Comparison of ENCODE assay signal across 11 cellular contexts in genomic region chr16:57998992-57999365, GRCh38. TPM values are rescaled to one million over a fixed set of nuclear protein-coding genes. Genes with fewer than 3 reads are reported as not detected.
DNase-seq lines count a peak whose midpoint lies in the region; ATAC-seq and TF ChIP-seq lines count a peak whose summit lies in the region.
"Had no signal": no experiment of that assay in that cellular context is flagged by ENCODE, and none has a peak within 500 bp of the region (broad histone marks: within the 10 kb centered on the region; RNA-seq: fewer than 3 reads in every experiment).

No MANE protein-coding gene starts in this region.

- no peaks in the 10 kb centered on the region for H3K9me3 ChIP-seq in CD8-positive, alpha-beta memory T cell (ENCODE audit: low read length)
- H3K9me3 ChIP-seq in OCI-LY7 (ENCODE audit: low read length) (no peaks in the 10 kb centered on the region), neuron (ENCODE audit: low read length) (no peaks in the 10 kb centered on the region)

- peaks cover 0 to 64% (median 3%) of the 10 kb centered on the region in 3 donors for H3K36me3 Mint-ChIP-seq in CD8-positive, alpha-beta memory T cell
- peaks cover 54% of the 10 kb centered on the region for H3K36me3 Mint-ChIP-seq in effector memory CD8-positive, alpha-beta T cell (ENCODE audit: insufficient read depth)

- H3K4me3 ChIP-seq in CD8-positive, alpha-beta memory T cell (ENCODE audit: low read length), result peak overlapping the region; percentile 57
- H3K4me3 ChIP-seq in OCI-LY7 (ENCODE audit: low read depth, low read length, poor library complexity, severe bottlenecking), result peak overlapping the region; percentile 75
- H3K4me3 ChIP-seq in neuron (ENCODE audit: low read length), result peak overlapping the region; percentile 66

- no peaks in the 10 kb centered on the region for H3K27me3 ChIP-seq in CD8-positive, alpha-beta memory T cell (ENCODE audit: insufficient read depth, low read length, poor library complexity, severe bottlenecking)
- H3K27me3 ChIP-seq in neuron (ENCODE audit: insufficient read depth, low read length), result no peaks in the 10 kb centered on the region

- peaks cover 61% of the 10 kb centered on the region for H3K4me1 ChIP-seq in CD8-positive, alpha-beta memory T cell (ENCODE audit: insufficient read depth, low read length)
- H3K4me1 ChIP-seq in OCI-LY7 (ENCODE audit: insufficient read depth, low read length, poor library complexity, severe bottlenecking) (peaks cover 22% of the 10 kb centered on the region), neuron (ENCODE audit: insufficient read depth, low read length) (peaks cover 23% of the 10 kb centered on the region)

- H3K27ac ChIP-seq in CD8-positive, alpha-beta memory T cell (ENCODE audit: low read depth, low read length), result peak overlapping the region; percentile 49
- peak overlapping the region; percentile 83 for H3K27ac ChIP-seq in OCI-LY7 (ENCODE audit: low read depth, low read length, poor library complexity, severe bottlenecking)

- H3K4me1 Mint-ChIP-seq in CD8-positive, alpha-beta memory T cell, result peaks cover 63 to 84% (median 67%) of the 10 kb centered on the region in 3 donors
- peaks cover 51 to 57% of the 10 kb centered on the region in 2 donors for H3K4me1 Mint-ChIP-seq in effector memory CD8-positive, alpha-beta T cell (ENCODE audit: low read depth in 2 of 2)

- H2AFZ ChIP-seq in OCI-LY7 (ENCODE audit: low read length) (no peak overlapping the region), neuron (ENCODE audit: low read depth, low read length) (no peak overlapping the region)

- peak overlapping the region; percentile 77 to 95 (median 87) for H3K4me3 Mint-ChIP-seq in CD8-positive, alpha-beta memory T cell
- peak overlapping the region; percentile 73 to 82 for H3K4me3 Mint-ChIP-seq in effector memory CD8-positive, alpha-beta T cell

- H3K27me3 Mint-ChIP-seq in CD8-positive, alpha-beta memory T cell, result no peaks in the 10 kb centered on the region
- no peaks in the 10 kb centered on the region for H3K27me3 Mint-ChIP-seq in effector memory CD8-positive, alpha-beta T cell

- CTCF ChIA-PET in CD8-positive, alpha-beta memory T cell (lab: Charles Lee), result interaction anchor here (0.9 to 4.7 kb wide), 12 partner anchors 12 to 422 kb away, joined by 3 to 38 read pairs (median 4); no protein-coding TSS in a partner anchor
- CTCF ChIA-PET in OCI-LY7 (lab: Charles Lee; ENCODE audit: unreplicated experiment), result interaction anchor here (0.6 kb wide), 1 partner anchor 64 kb away, joined by 9 read pairs; no protein-coding TSS in a partner anchor

- POLR2A ChIA-PET in CD8-positive, alpha-beta memory T cell (lab: Charles Lee), result interaction anchor here (0.6 to 2.6 kb wide), 3 partner anchors 10 to 189 kb away, joined by 3 to 9 read pairs (median 4); no protein-coding TSS in a partner anchor
- POLR2A ChIA-PET in OCI-LY7 (lab: Charles Lee), result interaction anchor here (1.5 kb wide), 1 partner anchor 130 kb away, joined by 4 read pairs; the partner anchor contains the start of gene CFAP20

- no peaks in the 10 kb centered on the region for H3K9me2 ChIP-seq in OCI-LY7 (ENCODE audit: insufficient read depth, low read length)

- peak overlapping the region; percentile 86 to 96 (median 94) for H3K27ac Mint-ChIP-seq in CD8-positive, alpha-beta memory T cell
- peak overlapping the region; percentile 59 to 78 for H3K27ac Mint-ChIP-seq in effector memory CD8-positive, alpha-beta T cell

- peak overlapping the region; percentile 100 for H3K4me2 ChIP-seq in OCI-LY7 (ENCODE audit: low read length)

- H4K20me1 ChIP-seq in OCI-LY7 (ENCODE audit: insufficient read depth, low read length), result no peaks in the 10 kb centered on the region

- intact Hi-C loops in OCI-LY7 (cut with micrococcal nuclease; ENCODE audit: unreplicated experiment), result no loop called here

- H3K9me3 Mint-ChIP-seq in CD8-positive, alpha-beta memory T cell, result no peaks in the 10 kb centered on the region
- no peaks in the 10 kb centered on the region for H3K9me3 Mint-ChIP-seq in effector memory CD8-positive, alpha-beta T cell

- no peak for TF ChIP-seq CTCF in OCI-LY7 (conservative IDR thresholded peaks at IDR 0.05; ENCODE audit: low read length)

- peaks cover 4% of the 10 kb centered on the region; the same call in 1 of the 2 replicates for H3K79me2 ChIP-seq in OCI-LY7 (ENCODE audit: insufficient read depth, low read depth, low read length)

- ATAC-seq in effector memory CD8-positive, alpha-beta T cell (replicated peaks), result no peak
- no peak for ATAC-seq in GM18520 (IDR thresholded peaks at IDR 0.05; ENCODE audit: unreplicated experiment)

- DNase-seq in CD8-positive, alpha-beta memory T cell, result peak in 1 of 5 donors; percentile 47
- DNase-seq in OCI-LY7 (ENCODE audit: low spot score), result no peak
- no peak for DNase-seq in effector memory CD8-positive, alpha-beta T cell
- no peak for DNase-seq in NCI-H2227 treated with DMSO at 0.1 percent for 48 hours (lab: John Stamatoyannopoulos, UW)
- no peak for DNase-seq in GM19238 (ENCODE audit: insufficient read length, low spot score)
- DNase-seq in effector CD8-positive, alpha-beta T cell (lab: John Stamatoyannopoulos, UW), result no peak
- DNase-seq: cerebellar nuclear complex, NCI-H1105 treated with DMSO at 0.1 percent for 48 hours, T1000 had no signal

- TSS peak; percentile 50 for BruUV-seq in OCI-LY7 (replicated peaks; lab: Mats Ljungman, UMichigan)

- peaks cover 10% of the 10 kb centered on the region for H3K36me3 ChIP-seq in CD8-positive, alpha-beta memory T cell (ENCODE audit: insufficient read depth, low read length)
- H3K36me3 ChIP-seq in OCI-LY7 (ENCODE audit: insufficient read depth, low read length) (peaks cover 23% of the 10 kb centered on the region), neuron (ENCODE audit: insufficient read depth, low read length) (peaks cover 51% of the 10 kb centered on the region)

RNA-seq across cellular contexts. Expression of gene ZNF319, which starts 1.5 kb away (rescaled TPM):
- total RNA-seq in CD8-positive, alpha-beta memory T cell, result 10 to 100 TPM; 11.9 to 12.8 TPM
- polyA plus RNA-seq in CD8-positive, alpha-beta memory T cell, result 18.5 TPM
- total RNA-seq in OCI-LY7 (2014; rRNA removed; shearing (Covaris generic)), result 4.2 and 4.7 TPM in 2 replicates
- total RNA-seq in OCI-LY7 (2022), result 12.7 and 13.0 TPM in 2 replicates

RNA-seq across cellular contexts. Expression of gene USB1, which starts 2.2 kb away (rescaled TPM):
- total RNA-seq in CD8-positive, alpha-beta memory T cell, result 10 to 100 TPM; 66.6 to 68.5 TPM
- 68.1 TPM for polyA plus RNA-seq in CD8-positive, alpha-beta memory T cell
- 10.4 and 12.5 TPM in 2 replicates for total RNA-seq in OCI-LY7 (2014; rRNA removed; shearing (Covaris generic))
- 39.5 and 48.3 TPM in 2 replicates for total RNA-seq in OCI-LY7 (2022)

RNA-seq across cellular contexts. Expression of gene MMP15, which starts 26.6 kb away (rescaled TPM):
- 1 to 10 TPM in 1 of 2 experiments, under 1 TPM in 1; 0.97 to 1.1 TPM for total RNA-seq in CD8-positive, alpha-beta memory T cell
- 0.16 TPM for polyA plus RNA-seq in CD8-positive, alpha-beta memory T cell
- not detected in 2 replicates for total RNA-seq in OCI-LY7 (2014; rRNA removed; shearing (Covaris generic))
- 0.18 and 0.21 TPM in 2 replicates for total RNA-seq in OCI-LY7 (2022)

RNA-seq across cellular contexts. Expression of gene CNGB1, which starts 28.1 kb away (rescaled TPM):
- total RNA-seq in CD8-positive, alpha-beta memory T cell, result not detected
- polyA plus RNA-seq in CD8-positive, alpha-beta memory T cell, result not detected
- not detected in 2 replicates for total RNA-seq in OCI-LY7 (2014; rRNA removed; shearing (Covaris generic))
- not detected in 2 replicates for total RNA-seq in OCI-LY7 (2022)
